ENCODE assay signal across 16 cellular contexts in the genomic region with DNA sequence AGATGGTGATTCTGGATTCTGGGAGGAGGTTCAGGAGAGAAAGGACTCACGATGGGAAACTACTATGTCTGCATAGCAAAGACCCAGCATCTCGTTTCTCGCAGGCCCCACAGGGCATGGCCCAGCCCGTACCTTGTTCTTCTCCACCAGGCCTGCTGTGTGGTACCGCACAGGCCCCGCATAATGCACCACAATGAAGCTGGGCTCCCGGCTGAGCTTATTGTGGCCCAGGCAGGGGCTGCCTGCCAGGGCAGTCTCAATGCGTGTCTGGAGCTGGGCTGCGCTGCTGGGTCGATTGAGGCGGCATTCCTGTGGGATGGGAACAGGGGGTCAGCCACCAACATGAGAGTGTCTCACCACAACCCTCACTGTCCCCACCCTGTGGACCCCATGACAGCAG.
A peak's percentile ranks its signal among the peaks of the same experiment; 100 is the strongest.
DNase-seq lines count a peak whose midpoint lies in the region; TF ChIP-seq lines count a peak whose summit lies in the region.
"Had no signal": no experiment of that assay in that cellular context is flagged by ENCODE, and none has a peak within 500 bp of the region (broad histone marks: within the 10 kb centered on the region; RNA-seq: fewer than 3 reads in every experiment).

No MANE protein-coding gene starts in this region.

- TF ChIP-seq CTCF in GM13976 (IDR thresholded peaks at IDR 0.05; ENCODE audit: borderline replicate concordance, control extremely low read depth, extremely low read depth, insufficient read depth, missing control alignments): no peak

- DNase-seq in activated CD8-positive, alpha-beta memory T cell treated with anti-CD3 and anti-CD28 coated beads, Interleukin-2, amount 50 U/mL, for 48 hours: peak; percentile 33
- DNase-seq in activated CD8-positive, alpha-beta memory T cell treated with anti-CD3 and anti-CD28 coated beads for 24 hours: no peak
- DNase-seq in D341Med (ENCODE audit: low spot score) (peak; percentile 39), islet precursor cell (peak; percentile 44), GM13976 (ENCODE audit: low spot score) (no peak)
- DNase-seq: CD4-positive, CD25-positive, alpha-beta regulatory T cell; NCI-H1048; NCI-H1417; NCI-H1694; NCI-H2029 treated with DMSO at 0.1 percent for 48 hours; NCI-H446 treated with DMSO at 0.1 percent for 48 hours; NCI-H526; NCI-H82; NK-92 treated with Interleukin-12 subunit alpha and Interleukin-12 subunit beta, amount 100 ng/mL, for 24 hours; PC-3; Right ventricle myocardium superior had no signal

- in situ Hi-C loops in GM13976 (cut with MboI; ENCODE audit: low sequenced_read_pairs, unreplicated experiment): no loop called here

Comparison
In these comparisons a context has a peak if more than half of its experiments do, and no peak if none do; other contexts are left out.
1. DNase-seq: peak in activated CD8-positive, alpha-beta memory T cell treated with anti-CD3 and anti-CD28 coated beads, Interleukin-2, amount 50 U/mL, for 48 hours (single experiment), D341Med (single experiment) and islet precursor cell (single experiment); none in activated CD8-positive, alpha-beta memory T cell treated with anti-CD3 and anti-CD28 coated beads for 24 hours (single experiment) and GM13976 (single experiment).